13 cellular contexts compared by ENCODE assay signal in genomic region chr6:54935739-54936138, GRCh38.
DNase-seq lines count a peak whose midpoint lies in the region; FAIRE-seq and TF ChIP-seq lines count a peak whose summit lies in the region.
"Had no signal": no experiment of that assay in that cellular context is flagged by ENCODE, and none has a peak within 500 bp of the region (broad histone marks: within the 10 kb centered on the region; RNA-seq: fewer than 3 reads in every experiment).

No MANE protein-coding gene starts in this region.

- peak; percentile 2 for DNase-seq in SKM-1 treated with dmso at 0.1 percent for 144 hours (lab: John Stamatoyannopoulos, UW; ENCODE audit: unreplicated experiment)
- no peak for DNase-seq in SKM-1 (lab: John Stamatoyannopoulos, UW; ENCODE audit: unreplicated experiment)
- DNase-seq in RCC 7860 (ENCODE audit: low spot score), result peak; percentile 46
- peak; percentile 28 for DNase-seq in fibroblast of the aortic adventitia (ENCODE audit: low read depth)
- peak; percentile 17 for DNase-seq in stromal cell of bone marrow (ENCODE audit: low read depth)
- DNase-seq in MV-4-11 (lab: John Stamatoyannopoulos, UW), result no peak
- no peak for DNase-seq in DMS114 treated with DMSO at 0.1 percent for 48 hours (lab: John Stamatoyannopoulos, UW; ENCODE audit: unreplicated experiment)
- DNase-seq in T-helper 1 cell, result no peak
- DNase-seq: hypothalamus, NCI-H2081 treated with DMSO at 0.1 percent for 48 hours, retina, testis had no signal

- H3K4me3 ChIP-seq in fibroblast of the aortic adventitia (ENCODE audit: low read depth, low read length), result no peak overlapping the region
- H3K4me3 ChIP-seq: testis had no signal

- FAIRE-seq in RCC 7860 (lab: Jason Lieb, UNC), result no peak
- FAIRE-seq: A204.1 had no signal

- TF ChIP-seq CTCF in fibroblast of the aortic adventitia (IDR thresholded peaks at IDR 0.05; ENCODE audit: insufficient read depth, low read length), result no peak

Comparison
In these comparisons a context has a peak if more than half of its experiments do, and no peak if none do; other contexts are left out.
1. DNase-seq: peak in SKM-1 treated with dmso at 0.1 percent for 144 hours (single experiment), RCC 7860 (single experiment), fibroblast of the aortic adventitia (single experiment) and stromal cell of bone marrow (single experiment); none in SKM-1 (single experiment), MV-4-11 (single experiment), DMS114 treated with DMSO at 0.1 percent for 48 hours (single experiment) and T-helper 1 cell (0 of 5).